In the genomic region with DNA sequence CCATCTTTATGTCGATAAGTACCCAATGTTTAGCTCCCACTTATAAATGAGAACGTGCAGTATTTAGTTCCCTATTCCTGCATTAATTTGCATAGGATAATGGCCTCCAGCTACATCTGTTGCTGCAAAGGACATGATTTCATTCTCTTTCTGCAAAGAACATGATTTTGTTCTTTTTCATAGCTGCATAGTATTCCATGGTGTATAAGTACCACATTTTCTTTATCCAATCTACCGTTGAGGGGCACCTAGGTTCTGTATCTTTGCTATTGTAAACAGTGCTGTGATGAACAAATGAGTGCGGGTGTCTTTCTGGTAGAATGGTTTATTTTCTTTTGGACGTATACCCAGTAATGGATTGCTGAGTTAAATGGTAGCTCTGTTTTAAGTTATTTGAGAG, we compare ENCODE assay signal across 38 cellular contexts.
"Had no signal": no experiment of that assay in that cellular context is flagged by ENCODE, and none has a peak within 500 bp of the region (broad histone marks: within the 10 kb centered on the region; RNA-seq: fewer than 3 reads in every experiment).

No MANE protein-coding gene starts in this region.

- H3K36me3 ChIP-seq: adrenal gland, ascending aorta, cardiac muscle cell had no signal

- FAIRE-seq: bronchial epithelial cell, TTC549 had no signal

- H3K27me3 ChIP-seq: adrenal gland, ascending aorta, cardiac muscle cell had no signal

- H3K27ac Mint-ChIP-seq: activated B cell treated with CpG ODN at 0.5 μM for 24 hours; activated CD4-positive, alpha-beta memory T cell treated with anti-CD3 and anti-CD28 coated beads for 36 hours; activated CD4-positive, alpha-beta T cell treated with anti-CD3 and anti-CD28 coated beads for 36 hours; activated CD8-positive, alpha-beta T cell treated with anti-CD3 and anti-CD28 coated beads for 36 hours; activated naive CD4-positive, alpha-beta T cell treated with anti-CD3 and anti-CD28 coated beads for 36 hours; activated naive CD4-positive, alpha-beta T cell treated with anti-CD3 and anti-CD28 coated beads, Interleukin-2, amount 50 U/mL, for 72 hours; activated naive CD8-positive, alpha-beta T cell treated with anti-CD3 and anti-CD28 coated beads for 36 hours; activated T-cell treated with anti-CD3 and anti-CD28 coated beads, Interleukin-2, amount 50 U/mL, for 72 hours; activated T-helper 1 cell treated with anti-CD3 and anti-CD28 coated beads, Interleukin-12 subunit alpha, Interleukin-12 subunit beta, Interleukin-2, Interleukin-4 antibody, amounts not matched to agents 30 ng/mL and 10 ng/mL and 1 ng/mL, durations not matched to agents 14 hours and 24 hours and 36 hours; activated T-helper 17 cell treated with anti-CD3 and anti-CD28 coated beads, Interleukin-2, amount 50 U/mL, for 72 hours; brain; T-helper 1 cell treated with Interleukin-12 subunit alpha and Interleukin-12 subunit beta and Interleukin-4 antibody, amounts not matched to agents 30 μg/mL and 1 μg/mL, for 36 hours; T-helper 2 cell treated with Interferon-gamma antibody and Interleukin-4, amounts not matched to agents 5 μg/mL and 100 μg/mL, for 36 hours had no signal

- H3K9me3 Mint-ChIP-seq: activated B cell treated with CpG ODN at 0.5 μM for 24 hours; activated naive CD8-positive, alpha-beta T cell treated with anti-CD3 and anti-CD28 coated beads for 36 hours; activated T-helper 17 cell treated with anti-CD3 and anti-CD28 coated beads, Interleukin-2, amount 50 U/mL, for 72 hours; central memory CD8-positive, alpha-beta T cell; T-helper 2 cell treated with Interferon-gamma antibody and Interleukin-4, amounts not matched to agents 5 μg/mL and 100 μg/mL, for 36 hours had no signal

- H3K9me3 ChIP-seq: adrenal gland, ascending aorta had no signal

- H3K27me3 Mint-ChIP-seq: activated CD4-positive, alpha-beta T cell treated with anti-CD3 and anti-CD28 coated beads for 36 hours; activated CD8-positive, alpha-beta T cell treated with anti-CD3 and anti-CD28 coated beads for 36 hours; central memory CD8-positive, alpha-beta T cell had no signal

- H3K27ac ChIP-seq: adrenal gland, ascending aorta, cardiac muscle cell, VCaP had no signal

- H3K4me1 Mint-ChIP-seq: activated CD4-positive, alpha-beta T cell treated with anti-CD3 and anti-CD28 coated beads for 36 hours; activated naive CD8-positive, alpha-beta T cell treated with anti-CD3 and anti-CD28 coated beads for 36 hours; activated T-helper 17 cell treated with anti-CD3 and anti-CD28 coated beads, Interleukin-2, amount 50 U/mL, for 72 hours; brain; central memory CD8-positive, alpha-beta T cell had no signal

- H3K4me3 ChIP-seq: adrenal gland, ascending aorta, cardiac muscle cell had no signal

- H3K4me1 ChIP-seq: adrenal gland, ascending aorta had no signal

- ATAC-seq: activated CD4-positive, alpha-beta T cell treated with anti-CD3 and anti-CD28 coated beads for 36 hours; activated CD8-positive, alpha-beta T cell treated with anti-CD3 and anti-CD28 coated beads for 36 hours; activated naive CD4-positive, alpha-beta T cell treated with anti-CD3 and anti-CD28 coated beads, Interleukin-2, amount 50 U/mL, for 72 hours; activated T-cell treated with anti-CD3 and anti-CD28 coated beads, Interleukin-2, amount 50 U/mL, for 4 hours; activated T-cell treated with anti-CD3 and anti-CD28 coated beads, Interleukin-2, amount 50 U/mL, for 72 hours; activated T-helper 17 cell treated with anti-CD3 and anti-CD28 coated beads, Interleukin-2, amount 50 U/mL, for 72 hours had no signal

- DNase-seq: activated B cell treated with CpG ODN at 0.5 μM for 24 hours; activated CD4-positive, alpha-beta memory T cell treated with anti-CD3 and anti-CD28 coated beads for 36 hours; activated CD4-positive, alpha-beta T cell treated with anti-CD3 and anti-CD28 coated beads for 36 hours; activated CD4-positive, alpha-beta T cell treated with anti-CD3 and anti-CD28 coated beads for 48 hours; activated CD4-positive, alpha-beta T cell treated with anti-CD3 and anti-CD28 coated beads, Interleukin-2, amount 50 U/mL, for 1 hour; activated CD4-positive, alpha-beta T cell treated with anti-CD3 and anti-CD28 coated beads, Interleukin-2, amount 50 U/mL, for 4 hours; activated CD4-positive, CD25-positive, alpha-beta regulatory T cell treated with anti-CD3 and anti-CD28 coated beads, Interleukin-2, amount 50 U/mL, for 72 hours; activated CD8-positive, alpha-beta memory T cell treated with anti-CD3 and anti-CD28 coated beads, Interleukin-2, amount 50 U/mL, for 4 hours; activated CD8-positive, alpha-beta T cell treated with anti-CD3 and anti-CD28 coated beads for 36 hours; activated effector memory CD4-positive, alpha-beta T cell treated with anti-CD3 and anti-CD28 coated beads, Interleukin-2, amount 50 U/mL, for 16 hours; activated gamma-delta T cell treated with Interleukin-2 at 50 U/mL for 16 hours; activated naive CD4-positive, alpha-beta T cell; activated naive CD4-positive, alpha-beta T cell treated with anti-CD3 and anti-CD28 coated beads for 36 hours; activated naive CD4-positive, alpha-beta T cell treated with anti-CD3 and anti-CD28 coated beads, Interleukin-2, amount 50 U/mL, for 16 hours; activated naive CD8-positive, alpha-beta T cell treated with anti-CD3 and anti-CD28 coated beads for 36 hours; activated T-cell treated with anti-CD3 and anti-CD28 coated beads for 4 hours; activated T-cell treated with anti-CD3 and anti-CD28 coated beads, Interleukin-2, amount 50 U/mL, for 1 hour; activated T-cell treated with anti-CD3 and anti-CD28 coated beads, Interleukin-2, amount 50 U/mL, for 4 hours; activated T-cell treated with anti-CD3 and anti-CD28 coated beads, Interleukin-2, amount 50 U/mL, for 72 hours; adrenal gland; amniotic stem cell; caudate nucleus; cerebellar nuclear complex; T-helper 1 cell; T-helper 2 cell; T-helper 9 cell had no signal

- H3K4me3 Mint-ChIP-seq: activated B cell treated with CpG ODN at 0.5 μM for 24 hours; activated CD4-positive, alpha-beta memory T cell treated with anti-CD3 and anti-CD28 coated beads for 36 hours; activated CD4-positive, alpha-beta T cell treated with anti-CD3 and anti-CD28 coated beads for 36 hours; activated CD8-positive, alpha-beta T cell treated with anti-CD3 and anti-CD28 coated beads for 36 hours; activated naive CD4-positive, alpha-beta T cell treated with anti-CD3 and anti-CD28 coated beads for 36 hours; activated naive CD8-positive, alpha-beta T cell treated with anti-CD3 and anti-CD28 coated beads for 36 hours; activated T-cell treated with anti-CD3 and anti-CD28 coated beads, Interleukin-2, amount 50 U/mL, for 4 hours; activated T-cell treated with anti-CD3 and anti-CD28 coated beads, Interleukin-2, amount 50 U/mL, for 72 hours; activated T-helper 1 cell treated with anti-CD3 and anti-CD28 coated beads, Interleukin-12 subunit alpha, Interleukin-12 subunit beta, Interleukin-2, Interleukin-4 antibody, amounts not matched to agents 30 ng/mL and 10 ng/mL and 1 ng/mL, durations not matched to agents 14 hours and 24 hours and 36 hours; activated T-helper 17 cell treated with anti-CD3 and anti-CD28 coated beads, Interleukin-2, amount 50 U/mL, for 72 hours; brain; central memory CD8-positive, alpha-beta T cell; T-helper 1 cell treated with Interleukin-12 subunit alpha and Interleukin-12 subunit beta and Interleukin-4 antibody, amounts not matched to agents 30 μg/mL and 1 μg/mL, for 36 hours; T-helper 2 cell treated with Interferon-gamma antibody and Interleukin-4, amounts not matched to agents 5 μg/mL and 100 μg/mL, for 36 hours had no signal

- H3K36me3 Mint-ChIP-seq: activated CD4-positive, alpha-beta memory T cell treated with anti-CD3 and anti-CD28 coated beads for 36 hours; activated naive CD4-positive, alpha-beta T cell treated with anti-CD3 and anti-CD28 coated beads, Interleukin-2, amount 50 U/mL, for 72 hours; activated naive CD8-positive, alpha-beta T cell treated with anti-CD3 and anti-CD28 coated beads for 36 hours; brain had no signal
